ENCODE assay signal across 19 cellular contexts in genomic region chr20:4243071-4243470, GRCh38. TPM values are rescaled to one million over a fixed set of nuclear protein-coding genes. Genes with fewer than 3 reads are reported as not detected.
DNase-seq lines count a peak whose midpoint lies in the region; ATAC-seq and TF ChIP-seq lines count a peak whose summit lies in the region.
"Had no signal": no experiment of that assay in that cellular context is flagged by ENCODE, and none has a peak within 500 bp of the region (broad histone marks: within the 10 kb centered on the region; RNA-seq: fewer than 3 reads in every experiment).

No MANE protein-coding gene starts in this region.

- H3K27ac Mint-ChIP-seq in GM23338 (no peak overlapping the region), neural crest cell (ENCODE audit: unreplicated experiment) (no peak overlapping the region)
- H3K27ac Mint-ChIP-seq: activated naive CD4-positive, alpha-beta T cell treated with anti-CD3 and anti-CD28 coated beads for 36 hours; CD8-positive, alpha-beta T cell had no signal

- H3F3A ChIP-seq in GM23338 (replicated peaks; ENCODE audit: low read depth): no peaks in the 10 kb centered on the region

- 8% methylated on average over 17 of the region's 17 CpGs for WGBS in hepatocyte (ENCODE audit: low lambda C conversion rate, missing lambda C conversion rate)

- H3K4me3 Mint-ChIP-seq in GM23338 (peak overlapping the region; percentile 66), neural crest cell (no peak overlapping the region)
- H3K4me3 Mint-ChIP-seq: activated naive CD4-positive, alpha-beta T cell treated with anti-CD3 and anti-CD28 coated beads for 36 hours; CD8-positive, alpha-beta T cell had no signal

- POLR2A ChIA-PET in OCI-LY7 (lab: Charles Lee): no interaction called here

- H3K27me3 ChIP-seq in GM23338 (ENCODE audit: insufficient read depth) (peaks cover 44% of the 10 kb centered on the region), hepatocyte (peaks cover 6% of the 10 kb centered on the region)
- H3K27me3 ChIP-seq: body of pancreas had no signal

- H3K4me2 ChIP-seq in GM23338: peak overlapping the region; percentile 83
- peak overlapping the region; percentile 65 for H3K4me2 ChIP-seq in hepatocyte
- H3K4me2 ChIP-seq in OCI-LY7 (ENCODE audit: low read length): no peak overlapping the region

- H3K9me2 ChIP-seq in GM23338 (ENCODE audit: insufficient read depth): no peaks in the 10 kb centered on the region
- no peaks in the 10 kb centered on the region for H3K9me2 ChIP-seq in hepatocyte (replicated peaks; ENCODE audit: insufficient read depth)
- H3K9me2 ChIP-seq in OCI-LY7 (ENCODE audit: insufficient read depth, low read length): no peaks in the 10 kb centered on the region

- peak overlapping the region; percentile 59 for H3K4me3 ChIP-seq in GM23338
- no peak overlapping the region for H3K4me3 ChIP-seq in hepatocyte
- H3K4me3 ChIP-seq in OCI-LY7 (ENCODE audit: low read depth, low read length, poor library complexity, severe bottlenecking): no peak overlapping the region
- H3K4me3 ChIP-seq: body of pancreas, colonic mucosa, skin epidermis, suprapubic skin had no signal

- peaks cover 32% of the 10 kb centered on the region for H3K27me3 Mint-ChIP-seq in GM23338 (ENCODE audit: insufficient read depth, low read depth, poor library complexity)
- H3K27me3 Mint-ChIP-seq in neural crest cell (ENCODE audit: low read depth): peaks cover 72% of the 10 kb centered on the region

- CTCF ChIA-PET in OCI-LY7 (lab: Charles Lee; ENCODE audit: unreplicated experiment): no interaction called here

- no TSS peak for BruUV-seq in OCI-LY7 (replicated peaks; lab: Mats Ljungman, UMichigan)

- H3K9me3 ChIP-seq in hepatocyte (ENCODE audit: low read depth): no peaks in the 10 kb centered on the region
- no peaks in the 10 kb centered on the region for H3K9me3 ChIP-seq in OCI-LY7 (ENCODE audit: low read length)
- H3K9me3 ChIP-seq: body of pancreas, colonic mucosa, suprapubic skin had no signal

- H2AFZ ChIP-seq in GM23338: peak overlapping the region; percentile 97
- no peak overlapping the region for H2AFZ ChIP-seq in hepatocyte
- H2AFZ ChIP-seq in OCI-LY7 (ENCODE audit: low read length): no peak overlapping the region

- no peaks in the 10 kb centered on the region for H3K79me2 ChIP-seq in GM23338 (replicated peaks; ENCODE audit: insufficient read depth)
- H3K79me2 ChIP-seq in hepatocyte: no peaks in the 10 kb centered on the region
- H3K79me2 ChIP-seq in OCI-LY7 (ENCODE audit: insufficient read depth, low read depth, low read length): no peaks in the 10 kb centered on the region

- peak; percentile 92 for ATAC-seq in GM23338
- ATAC-seq in HG03565 (IDR thresholded peaks at IDR 0.05; ENCODE audit: unreplicated experiment): no peak
- ATAC-seq: body of pancreas; CD8-positive, alpha-beta T cell; HepG2 had no signal

- H3K36me3 Mint-ChIP-seq in GM23338 (ENCODE audit: low read depth) (no peaks in the 10 kb centered on the region; the same call in 2 of the 3 replicates), neural crest cell (ENCODE audit: low read depth) (no peaks in the 10 kb centered on the region)
- H3K36me3 Mint-ChIP-seq: CD8-positive, alpha-beta T cell had no signal

- H3K4me1 Mint-ChIP-seq in GM23338: peaks cover 15% of the 10 kb centered on the region
- H3K4me1 Mint-ChIP-seq in neural crest cell: peaks cover 32% of the 10 kb centered on the region

- H3K9me3 Mint-ChIP-seq in GM23338 (no peaks in the 10 kb centered on the region; the same call in 2 of the 3 replicates), neural crest cell (peaks cover 2% of the 10 kb centered on the region)
- H3K9me3 Mint-ChIP-seq: activated naive CD4-positive, alpha-beta T cell treated with anti-CD3 and anti-CD28 coated beads for 36 hours; CD8-positive, alpha-beta T cell had no signal

- H3K4me1 ChIP-seq in GM23338 (ENCODE audit: insufficient read depth) (no peaks in the 10 kb centered on the region), hepatocyte (ENCODE audit: insufficient read depth) (peaks cover 13% of the 10 kb centered on the region), OCI-LY7 (ENCODE audit: insufficient read depth, low read length, poor library complexity, severe bottlenecking) (no peaks in the 10 kb centered on the region)

- TF ChIP-seq CTCF in GM23338 (conservative IDR thresholded peaks at IDR 0.05; ENCODE audit: low read depth in 2 of 2): no peak
- no peak for TF ChIP-seq CTCF in hepatocyte (IDR thresholded peaks at IDR 0.05; ENCODE audit: poor library complexity)
- no peak for TF ChIP-seq CTCF in neural crest cell (conservative IDR thresholded peaks at IDR 0.05)
- TF ChIP-seq CTCF in OCI-LY7 (conservative IDR thresholded peaks at IDR 0.05; ENCODE audit: low read length): no peak

- H4K20me1 ChIP-seq in GM23338 (replicated peaks; ENCODE audit: insufficient read depth) (no peaks in the 10 kb centered on the region), hepatocyte (ENCODE audit: insufficient read depth, poor library complexity, severe bottlenecking) (no peaks in the 10 kb centered on the region), OCI-LY7 (ENCODE audit: insufficient read depth, low read length) (no peaks in the 10 kb centered on the region)

- H3K27ac ChIP-seq in GM23338 (ENCODE audit: low read depth): no peak overlapping the region
- no peak overlapping the region for H3K27ac ChIP-seq in hepatocyte
- no peak overlapping the region for H3K27ac ChIP-seq in OCI-LY7 (ENCODE audit: low read depth, low read length, poor library complexity, severe bottlenecking)
- H3K27ac ChIP-seq: body of pancreas, colonic mucosa, skin epidermis, suprapubic skin had no signal

- intact Hi-C loops in OCI-LY7 (cut with micrococcal nuclease; ENCODE audit: unreplicated experiment): no loop called here

- H3K36me3 ChIP-seq in GM23338 (ENCODE audit: insufficient read depth) (no peaks in the 10 kb centered on the region), hepatocyte (replicated peaks; ENCODE audit: insufficient read depth, low read depth) (no peaks in the 10 kb centered on the region), OCI-LY7 (ENCODE audit: insufficient read depth, low read length) (no peaks in the 10 kb centered on the region)
- H3K36me3 ChIP-seq: colonic mucosa, suprapubic skin had no signal

- DNase-seq in GM23338 (ENCODE audit: low spot score) (peak; percentile 87), NCI-H748 treated with DMSO at 0.1 percent for 48 hours (lab: John Stamatoyannopoulos, UW) (peak; percentile 21), hepatocyte (ENCODE audit: low spot score) (peak; percentile 53), neural crest cell (ENCODE audit: low read depth, low spot score) (peak; percentile 33), NCI-H2196 treated with DMSO at 0.1 percent for 48 hours (lab: John Stamatoyannopoulos, UW; ENCODE audit: unreplicated experiment) (no peak), OCI-LY7 (ENCODE audit: low spot score) (no peak)
- DNase-seq in activated CD4-positive, alpha-beta T cell treated with anti-CD3 and anti-CD28 coated beads for 48 hours: no peak
- DNase-seq: activated naive CD4-positive, alpha-beta T cell treated with anti-CD3 and anti-CD28 coated beads for 36 hours; activated T-cell treated with anti-CD3 and anti-CD28 coated beads for 4 hours; body of pancreas; CD8-positive, alpha-beta T cell; colonic mucosa; MV-4-11; NCI-H1930; stimulated activated CD4-positive, alpha-beta T cell treated with anti-CD3 and anti-CD28 coated beads, Interleukin-4, amount 100 ng/mL, for 24 hours had no signal

TF ChIP-seq in GM23338, 12 proteins besides CTCF, POLR2A, EP300 and RAD21 (continues in another document):
- no peak for TF ChIP-seq NANOG (IDR thresholded peaks at IDR 0.05; ENCODE audit: borderline replicate concordance)
- no peak for TF ChIP-seq POLR2AphosphoS5 (IDR thresholded peaks at IDR 0.05; ENCODE audit: low read depth)
- no peak for TF ChIP-seq ZNF114 (CRISPR knock-in tag; IDR thresholded peaks at IDR 0.05)

RNA-seq across cellular contexts. Expression of gene ADRA1D, which starts 6.0 kb away (rescaled TPM):
- total RNA-seq in GM23338 (2014; rRNA removed; shearing (Covaris generic)): 0.16 and 0.28 TPM in 2 replicates
- polyA plus RNA-seq in GM23338 (2016; fragmentation: Nextera tagmentation; extraction: Ambion mirVana) (0.31 TPM in 1 of 2 replicates, not detected in the other), hepatocyte (1.7 and 2.2 TPM in 2 replicates)
- total RNA-seq in hepatocyte (1.2 and 2.6 TPM in 2 replicates), neural crest cell (0.54 and 0.66 TPM in 2 replicates), OCI-LY7 (2022) (not detected in 2 replicates)
- not detected in 2 replicates for total RNA-seq in OCI-LY7 (2014; rRNA removed; shearing (Covaris generic))
- total RNA-seq: activated naive CD4-positive, alpha-beta T cell treated with anti-CD3 and anti-CD28 coated beads for 36 hours; body of pancreas; CD8-positive, alpha-beta T cell had no signal

Comparison
In these comparisons a context has a peak if more than half of its experiments do, and no peak if none do; other contexts are left out.
1. DNase-seq: peak in GM23338 (single experiment), NCI-H748 treated with DMSO at 0.1 percent for 48 hours (single experiment), hepatocyte (single experiment) and neural crest cell (single experiment); none in activated CD4-positive, alpha-beta T cell treated with anti-CD3 and anti-CD28 coated beads for 48 hours (single experiment), NCI-H2196 treated with DMSO at 0.1 percent for 48 hours (single experiment) and OCI-LY7 (single experiment).